ENCODE assay signal across 29 cellular contexts in genomic region chr4:38415682-38416081, GRCh38.
"Had no signal": no experiment of that assay in that cellular context is flagged by ENCODE, and none has a peak within 500 bp of the region (broad histone marks: within the 10 kb centered on the region; RNA-seq: fewer than 3 reads in every experiment).

No MANE protein-coding gene starts in this region.

- H3K9me3 ChIP-seq: esophagus squamous epithelium, lower lobe of right lung, mucosa of descending colon, tibial nerve had no signal

- H2AFZ ChIP-seq: parathyroid adenoma had no signal

- H3K27ac ChIP-seq: brain microvascular endothelial cell, epithelial cell of prostate, esophagus squamous epithelium, heart right ventricle, left lung, lower lobe of right lung, parathyroid adenoma, tibial nerve had no signal

- H3K4me1 ChIP-seq: esophagus squamous epithelium, left lung, lower lobe of right lung, parathyroid adenoma, tibial nerve had no signal

- H3K79me2 ChIP-seq: parathyroid adenoma had no signal

- ATAC-seq: heart right ventricle; left lung; lower lobe of right lung; mucosa of descending colon; right cardiac atrium; stimulated activated naive B cell treated with anti-CD40 and anti-IgM and Interleukin-4, amounts not matched to agents 10 μg/mL and 1 μg/mL and 100 μg/mL, for 72 hours had no signal

- H3K27me3 Mint-ChIP-seq: activated naive CD8-positive, alpha-beta T cell; stimulated activated naive B cell treated with anti-CD40 and anti-IgM and Interleukin-4, amounts not matched to agents 10 μg/mL and 1 μg/mL and 100 μg/mL, for 72 hours had no signal

- H3K4me3 ChIP-seq: esophagus squamous epithelium, heart right ventricle, left lung, lower lobe of right lung, mucosa of descending colon, tibial nerve had no signal

- H3K9ac ChIP-seq: parathyroid adenoma had no signal

- H3K27me3 ChIP-seq: brain microvascular endothelial cell, esophagus squamous epithelium, heart right ventricle, left lung, tibial nerve had no signal

- H3K4me3 Mint-ChIP-seq: activated CD4-positive, alpha-beta T cell treated with anti-CD3 and anti-CD28 coated beads, Interleukin-2, amount 10 ng/mL, durations not matched to agents 24 days and 14 days; activated naive CD8-positive, alpha-beta T cell; nephron; stimulated activated naive B cell treated with anti-CD40 and anti-IgM and Interleukin-4, amounts not matched to agents 10 μg/mL and 1 μg/mL and 100 μg/mL, for 72 hours had no signal

- H3K27ac Mint-ChIP-seq: activated CD4-positive, alpha-beta T cell treated with anti-CD3 and anti-CD28 coated beads, Interleukin-2, amount 10 ng/mL, durations not matched to agents 24 days and 14 days; activated naive CD8-positive, alpha-beta T cell; stimulated activated naive B cell treated with anti-CD40 and anti-IgM and Interleukin-4, amounts not matched to agents 10 μg/mL and 1 μg/mL and 100 μg/mL, for 72 hours had no signal

- DNase-seq: activated CD4-positive, alpha-beta T cell treated with anti-CD3 and anti-CD28 coated beads, Interleukin-2, amount 10 ng/mL, durations not matched to agents 24 days and 14 days; activated CD4-positive, CD25-positive, alpha-beta regulatory T cell treated with anti-CD3 and anti-CD28 coated beads, Interleukin-2, amount 50 U/mL, for 72 hours; activated effector memory CD4-positive, alpha-beta T cell treated with Interleukin-2 at 50 U/mL for 16 hours; activated naive CD4-positive, alpha-beta T cell treated with Interleukin-2 at 50 U/mL for 16 hours; activated T-cell treated with anti-CD3 and anti-CD28 coated beads for 4 hours; amniotic stem cell; brain microvascular endothelial cell; cortex of kidney; esophagus squamous epithelium; foreskin melanocyte; heart right ventricle; left lung; lower lobe of right lung; mesendoderm; mucosa of descending colon; occipital lobe; right cardiac atrium; stimulated activated CD4-positive, alpha-beta T cell treated with anti-CD3 and anti-CD28 coated beads, Interleukin-15, amount 100 ng/mL, for 24 hours; stimulated activated CD4-positive, alpha-beta T cell treated with anti-CD3 and anti-CD28 coated beads, Interleukin-2, amount 100 ng/mL, for 24 hours; stimulated activated naive B cell treated with anti-CD40 and anti-IgM and Interleukin-4, amounts not matched to agents 10 μg/mL and 1 μg/mL and 100 μg/mL, for 72 hours; T-helper 2 cell had no signal

- FAIRE-seq: astrocyte, islet of Langerhans, urothelium cell line had no signal

- H3K36me3 ChIP-seq: brain microvascular endothelial cell, esophagus squamous epithelium, heart right ventricle, left lung, lower lobe of right lung, tibial nerve had no signal
